ENCODE assay signal across 9 cellular contexts in the genomic region with DNA sequence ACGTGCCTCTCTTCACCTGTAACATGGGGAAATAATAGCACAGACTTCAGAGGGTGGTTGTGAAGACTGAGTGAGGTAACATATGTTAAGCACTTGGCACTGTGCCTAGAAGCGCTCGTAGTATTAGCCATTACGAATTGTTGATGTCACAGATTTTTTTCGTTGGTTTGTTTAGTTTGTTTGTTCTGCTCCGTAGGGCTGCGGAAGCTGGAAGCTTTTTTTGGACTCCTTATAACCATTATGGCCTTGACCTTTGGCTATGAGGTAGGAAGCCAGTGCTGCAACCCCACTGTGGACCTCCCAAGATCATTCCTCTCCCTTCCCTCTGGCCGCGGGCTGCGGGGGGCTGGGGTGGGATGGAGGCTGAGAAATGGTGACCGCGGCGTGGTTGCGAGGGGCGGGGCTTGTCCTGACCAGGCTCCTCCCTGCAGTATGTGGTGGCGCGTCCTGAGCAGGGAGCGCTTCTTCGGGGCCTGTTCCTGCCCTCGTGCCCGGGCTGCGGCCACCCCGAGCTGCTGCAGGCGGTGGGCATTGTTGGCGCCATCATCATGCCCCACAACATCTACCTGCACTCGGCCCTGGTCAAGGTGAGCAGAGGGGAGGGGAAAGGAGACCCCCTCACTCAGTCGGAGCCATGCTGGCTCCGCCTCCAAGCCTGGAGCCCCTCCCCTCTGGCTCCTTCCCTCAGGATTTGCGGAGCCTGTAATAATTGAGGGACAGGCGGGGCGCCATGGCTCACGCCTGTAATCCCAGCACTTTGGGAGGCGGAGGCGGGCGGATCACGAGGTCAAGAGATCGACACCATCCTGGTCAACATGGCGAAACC. TPM values are rescaled to one million over a fixed set of nuclear protein-coding genes. Genes with fewer than 3 reads are reported as not detected.
DNase-seq lines count a peak whose midpoint lies in the region; FAIRE-seq and TF ChIP-seq lines count a peak whose summit lies in the region.
"Had no signal": no experiment of that assay in that cellular context is flagged by ENCODE, and none has a peak within 500 bp of the region (broad histone marks: within the 10 kb centered on the region; RNA-seq: fewer than 3 reads in every experiment).

No MANE protein-coding gene starts in this region.

- H3K27me3 ChIP-seq in SJSA1 (replicated peaks) = no peaks in the 10 kb centered on the region

- no peak overlapping the region for H3K27ac ChIP-seq in SJSA1

- H3K4me1 Mint-ChIP-seq in activated naive CD4-positive, alpha-beta T cell treated with anti-CD3 and anti-CD28 coated beads, Interleukin-2, amount 10 ng/mL, durations not matched to agents 7 days and 5 days = peaks cover 7% of the 10 kb centered on the region
- peaks cover 6% of the 10 kb centered on the region for H3K4me1 Mint-ChIP-seq in neural crest cell

- H3K36me3 ChIP-seq in SJSA1 = no peaks in the 10 kb centered on the region

- no peak for FAIRE-seq in HTR-8/SVneo (lab: Jason Lieb, UNC)

- H3K4me3 Mint-ChIP-seq in activated naive CD4-positive, alpha-beta T cell treated with anti-CD3 and anti-CD28 coated beads, Interleukin-2, amount 10 ng/mL, durations not matched to agents 7 days and 5 days = no peak overlapping the region
- H3K4me3 Mint-ChIP-seq in neural crest cell = peak overlapping the region; percentile 73

- TF ChIP-seq CTCF in fibroblast of mammary gland (conservative IDR thresholded peaks at IDR 0.05; ENCODE audit: control insufficient read depth, insufficient read depth, low read depth, low read length) (no peak), neural crest cell (conservative IDR thresholded peaks at IDR 0.05) (no peak)

- CTCF ChIA-PET in activated naive CD4-positive, alpha-beta T cell treated with anti-CD3 and anti-CD28 coated beads, Interleukin-2, amount 10 ng/mL, durations not matched to agents 7 days and 5 days (lab: Charles Lee) = interaction anchor here (0.6 kb wide), 1 partner anchor 28 kb away, joined by 3 read pairs; no protein-coding TSS in a partner anchor

- peaks cover 69% of the 10 kb centered on the region for H3K27me3 Mint-ChIP-seq in activated naive CD4-positive, alpha-beta T cell treated with anti-CD3 and anti-CD28 coated beads, Interleukin-2, amount 10 ng/mL, durations not matched to agents 7 days and 5 days
- H3K27me3 Mint-ChIP-seq in neural crest cell (ENCODE audit: low read depth) = peaks cover 17% of the 10 kb centered on the region

- no peaks in the 10 kb centered on the region for H3K9me3 ChIP-seq in SJSA1 (replicated peaks)

- peak; percentile 35 for DNase-seq in activated naive CD4-positive, alpha-beta T cell treated with anti-CD3 and anti-CD28 coated beads, Interleukin-2, amount 10 ng/mL, durations not matched to agents 7 days and 5 days
- DNase-seq in activated naive CD4-positive, alpha-beta T cell treated with anti-CD3 and anti-CD28 coated beads, Interleukin-2, amount 50 U/mL, for 16 hours = no peak
- DNase-seq in SJSA1 (ENCODE audit: low read depth in 1 of 2, low spot score in 2 of 2) (peak in 1 of 2 experiments; percentile 45), fibroblast of mammary gland (ENCODE audit: low read depth) (peak; percentile 77), neural crest cell (ENCODE audit: low read depth, low spot score) (no peak), medulla oblongata (ENCODE audit: extremely low spot score) (no peak), mesenteric fat pad (ENCODE audit: low spot score) (no peak), HTR-8/SVneo (ENCODE audit: insufficient read length, low spot score) (no peak)

- peak overlapping the region; percentile 23 for H3K4me3 ChIP-seq in SJSA1
- H3K4me3 ChIP-seq in fibroblast of mammary gland (ENCODE audit: control insufficient read depth, low read depth, low read length) = peak overlapping the region; percentile 27

- no peak overlapping the region for H3K27ac Mint-ChIP-seq in activated naive CD4-positive, alpha-beta T cell treated with anti-CD3 and anti-CD28 coated beads, Interleukin-2, amount 10 ng/mL, durations not matched to agents 7 days and 5 days
- H3K27ac Mint-ChIP-seq in neural crest cell (ENCODE audit: unreplicated experiment) = no peak overlapping the region

- no peaks in the 10 kb centered on the region for H3K9me3 Mint-ChIP-seq in activated naive CD4-positive, alpha-beta T cell treated with anti-CD3 and anti-CD28 coated beads, Interleukin-2, amount 10 ng/mL, durations not matched to agents 7 days and 5 days
- H3K9me3 Mint-ChIP-seq in neural crest cell = no peaks in the 10 kb centered on the region

- H3K4me1 ChIP-seq in SJSA1 (replicated peaks) = peaks cover 12% of the 10 kb centered on the region

- no peaks in the 10 kb centered on the region for H3K36me3 Mint-ChIP-seq in activated naive CD4-positive, alpha-beta T cell treated with anti-CD3 and anti-CD28 coated beads, Interleukin-2, amount 10 ng/mL, durations not matched to agents 7 days and 5 days
- no peaks in the 10 kb centered on the region for H3K36me3 Mint-ChIP-seq in neural crest cell (ENCODE audit: low read depth)

RNA-seq across cellular contexts. Expression of gene SLC11A1, which starts 5.5 kb away (rescaled TPM):
- 0.05 TPM in 1 of 2 replicates, not detected in the other for total RNA-seq in SJSA1 (2014; rRNA removed; shearing (Covaris generic))
- total RNA-seq in neural crest cell (0.09 TPM in 1 of 2 replicates, not detected in the other), mesenteric fat pad (122 TPM)
- total RNA-seq: Daoy had no signal

RNA-seq across cellular contexts. Expression of gene CTDSP1, which starts 12.1 kb away (rescaled TPM):
- 45.7 and 46.0 TPM in 2 replicates for total RNA-seq in SJSA1 (2014; rRNA removed; shearing (Covaris generic))
- total RNA-seq in neural crest cell (46.4 TPM in 2 replicates), mesenteric fat pad (123 TPM)

RNA-seq across cellular contexts. Expression of gene CATIP, which starts 30.9 kb away (rescaled TPM):
- total RNA-seq in SJSA1 (2014; rRNA removed; shearing (Covaris generic)) = not detected in 2 replicates
- total RNA-seq in neural crest cell (0.30 TPM in 1 of 2 replicates, not detected in the other), mesenteric fat pad (not detected)
- total RNA-seq: Daoy had no signal

RNA-seq across cellular contexts. Expression of gene VIL1, which starts 31.3 kb away (rescaled TPM):
- not detected in 2 replicates for total RNA-seq in SJSA1 (2014; rRNA removed; shearing (Covaris generic))
- total RNA-seq in neural crest cell (not detected in 2 replicates), mesenteric fat pad (0.55 TPM)

Comparison
In these comparisons a context has a peak if more than half of its experiments do, and no peak if none do; other contexts are left out.
1. DNase-seq: peak in activated naive CD4-positive, alpha-beta T cell treated with anti-CD3 and anti-CD28 coated beads, Interleukin-2, amount 10 ng/mL, durations not matched to agents 7 days and 5 days (single experiment) and fibroblast of mammary gland (single experiment); none in activated naive CD4-positive, alpha-beta T cell treated with anti-CD3 and anti-CD28 coated beads, Interleukin-2, amount 50 U/mL, for 16 hours (single experiment), neural crest cell (single experiment), medulla oblongata (single experiment), mesenteric fat pad (single experiment) and HTR-8/SVneo (single experiment).
2. RNA of gene SLC11A1, which starts 5.5 kb away (total RNA-seq): 122 TPM in mesenteric fat pad (single experiment); 0.09 TPM in neural crest cell and 0.05 TPM in SJSA1; every median in the first group is over 100 times any median in the second.